ENCODE assay signal across 8 cellular contexts in genomic region chr6:106519460-106520394, GRCh38.
A peak's percentile ranks its signal among the peaks of the same experiment; 100 is the strongest.
DNase-seq lines count a peak whose midpoint lies in the region; ATAC-seq, FAIRE-seq and TF ChIP-seq lines count a peak whose summit lies in the region.

No MANE protein-coding gene starts in this region.

- peak; percentile 81 for DNase-seq in BJ (ENCODE audit: low read depth)
- DNase-seq in T1000 (lab: John Stamatoyannopoulos, UW) = peak; percentile 49
- DNase-seq in GM12878 (ENCODE audit: low read depth, low spot score) = peak; percentile 89
- peak; percentile 58 to 78 (median 59) for DNase-seq in mucosa of descending colon
- DNase-seq in thyroid gland = peak; percentile 61 to 73
- DNase-seq in frontal cortex (ENCODE audit: low spot score in 2 of 2) = no peak

- 2% methylated on average over 14 of the region's 14 CpGs for WGBS in GM12878 (ENCODE audit: insufficient coverage, insufficient replicate concordance, low lambda C conversion rate, missing lambda C conversion rate)
- 55 to 66% methylated on average over 12 to 14 of the region's 14 CpGs for WGBS in thyroid gland, 2 donors

- SMC1A ChIA-PET in GM12878 (lab: Charles Lee; ENCODE audit: uncharacterized antibody, unreplicated experiment) = interaction anchor here (0.6 to 9.0 kb wide), 12 partner anchors 8 to 1061 kb away, joined by 3 to 109 read pairs (median 3); no protein-coding TSS in a partner anchor

- FAIRE-seq in GM12878 (lab: Jason Lieb, UNC) (peak; percentile 94), frontal cortex (lab: Jason Lieb, UNC) (no peak)

- H3K4me1 ChIP-seq in GM12878 (ENCODE audit: control insufficient read depth, insufficient read depth, low read length) = no peaks in the 10 kb centered on the region
- peaks cover 19% of the 10 kb centered on the region for H3K4me1 ChIP-seq in mucosa of descending colon (ENCODE audit: low read depth)
- H3K4me1 ChIP-seq in thyroid gland = no peaks in the 10 kb centered on the region

- peak overlapping the region; percentile 69 for H3K4me2 ChIP-seq in GM12878 (ENCODE audit: control insufficient read depth, insufficient read depth)

- POLR2A ChIA-PET in BJ (lab: Charles Lee) = no interaction called here
- POLR2A ChIA-PET in GM12878 (lab: Charles Lee) = interaction anchor here (1.2 to 3.8 kb wide), 4 partner anchors 9 to 17 kb away, joined by 3 to 47 read pairs (median 4); no protein-coding TSS in a partner anchor

- H3K36me3 ChIP-seq in BJ (ENCODE audit: control insufficient read depth, insufficient read depth, low read length) = no peaks in the 10 kb centered on the region
- H3K36me3 ChIP-seq in GM12878 (ENCODE audit: control insufficient read depth in 2 of 2, insufficient read depth in 2 of 2, low read length in 1 of 2) = no peaks in the 10 kb centered on the region
- no peaks in the 10 kb centered on the region for H3K36me3 ChIP-seq in mucosa of descending colon (ENCODE audit: low read depth)
- H3K36me3 ChIP-seq in thyroid gland = no peaks in the 10 kb centered on the region

- CTCF ChIA-PET in BJ (lab: Yijun Ruan, JAX) (interaction anchor here (0.6 to 1.2 kb wide), 3 partner anchors 13 to 401 kb away, joined by 3 read pairs; no protein-coding TSS in a partner anchor), GM12878 (lab: Yijun Ruan, JAX) (interaction anchor here (0.8 to 4.8 kb wide), 5 partner anchors 8 to 75 kb away, joined by 3 to 51 read pairs (median 3); no protein-coding TSS in a partner anchor)

- H3K79me2 ChIP-seq in GM12878 (ENCODE audit: control insufficient read depth, insufficient read depth, low read length) = peaks cover 81% of the 10 kb centered on the region

- peak overlapping the region; percentile 19; the same call in 1 of the 2 replicates for H2AFZ ChIP-seq in GM12878 (ENCODE audit: control insufficient read depth, low read depth, low read length)

- intact Hi-C loops in GM12878 (cut with micrococcal nuclease; ENCODE audit: unreplicated experiment) = loop anchor here (1.0 to 5.0 kb wide), 5 partner anchors 7 to 1037 kb away; partner anchors contain the start of genes QRSL1 and RTN4IP1
- intact Hi-C loops in mucosa of descending colon (cut with DNase I, micrococcal nuclease) = no loop called here
- intact Hi-C loops in thyroid gland (cut with DNase I) = no loop called here

- H3K9me3 ChIP-seq in GM12878 (replicated peaks; ENCODE audit: control insufficient read depth, insufficient read depth, low read length) (no peaks in the 10 kb centered on the region), mucosa of descending colon (no peaks in the 10 kb centered on the region), thyroid gland (no peaks in the 10 kb centered on the region)

- no peaks in the 10 kb centered on the region for H4K20me1 ChIP-seq in GM12878 (ENCODE audit: control insufficient read depth, insufficient read depth)

- no peaks in the 10 kb centered on the region for H3K27me3 ChIP-seq in BJ (ENCODE audit: control insufficient read depth, insufficient read depth, low read length)
- no peaks in the 10 kb centered on the region for H3K27me3 ChIP-seq in GM12878 (replicated peaks in 1 of 2; ENCODE audit: control insufficient read depth in 2 of 2, insufficient read depth in 2 of 2, low read length in 1 of 2)
- H3K27me3 ChIP-seq in thyroid gland = no peaks in the 10 kb centered on the region

- peak; percentile 47 for ATAC-seq in GM19467 (IDR thresholded peaks at IDR 0.05; ENCODE audit: unreplicated experiment)
- peak; percentile 45 for ATAC-seq in HG03571 (IDR thresholded peaks at IDR 0.05; ENCODE audit: unreplicated experiment)
- peak; percentile 66 for ATAC-seq in GM12878
- ATAC-seq in mucosa of descending colon = peak; percentile 71

- peak; percentile 61 to 72 for TF ChIP-seq EP300 in GM12878 (IDR thresholded peaks at IDR 0.05; ENCODE audit: borderline replicate concordance in 1 of 2, control insufficient read depth in 1 of 2, low read depth in 2 of 2, low read length in 2 of 2)

- RAD21 ChIA-PET in GM12878 (lab: Charles Lee; ENCODE audit: unreplicated experiment) = interaction anchor here (0.9 to 7.9 kb wide), 5 partner anchors 7 to 1067 kb away, joined by 3 to 101 read pairs (median 3); no protein-coding TSS in a partner anchor

- TF ChIP-seq CTCF in BJ (IDR thresholded peaks at IDR 0.05; ENCODE audit: insufficient read depth, low read depth, low read length) (no peak), GM12878 (IDR thresholded peaks at IDR 0.05 in 2 of 3, conservative IDR thresholded peaks at IDR 0.05 in 1 of 3; ENCODE audit: control insufficient read depth in 2 of 3, extremely low read depth in 1 of 3, insufficient read depth in 1 of 3, low read depth in 3 of 3, low read length in 3 of 3) (no peak), mucosa of descending colon (IDR thresholded peaks at IDR 0.05) (no peak), thyroid gland (IDR thresholded peaks at IDR 0.05) (no peak)

- no peak for TF ChIP-seq RAD21 in GM12878 (IDR thresholded peaks at IDR 0.05; ENCODE audit: insufficient read depth, low read depth, low read length)

- H3K27ac ChIP-seq in GM12878 (ENCODE audit: control insufficient read depth, insufficient read depth) (peak overlapping the region; percentile 93), thyroid gland (peak overlapping the region in 2 of 3 donors; percentile 22 to 41)

- peak; percentile 78 for TF ChIP-seq POLR2A in GM12878 (IDR thresholded peaks at IDR 0.05; ENCODE audit: low read depth, low read length)
- TF ChIP-seq POLR2A in thyroid gland (IDR thresholded peaks at IDR 0.05) = peak in 1 of 2 donors; percentile 27

- H3K9ac ChIP-seq in GM12878 (ENCODE audit: control insufficient read depth, insufficient read depth, low read length) = peak overlapping the region; percentile 93

- in situ Hi-C loops in GM12878 (cut with MboI) = loop anchor here (25.0 kb wide), 1 partner anchor 1057 kb away; no protein-coding TSS in a partner anchor

- H3K4me3 ChIP-seq in BJ (ENCODE audit: low read depth, low read length) = no peak overlapping the region
- peak overlapping the region; percentile 73 for H3K4me3 ChIP-seq in GM12878
- no peak overlapping the region for H3K4me3 ChIP-seq in mucosa of descending colon
- H3K4me3 ChIP-seq in thyroid gland (replicated peaks in 1 of 3) = no peak overlapping the region

- BruUV-seq in GM12878 (replicated peaks; lab: Mats Ljungman, UMichigan) = no TSS peak

TF ChIP-seq in GM12878, 131 proteins besides CTCF, POLR2A, EP300 and RAD21 (continues in another document):
- TF ChIP-seq ASH2L (IDR thresholded peaks at IDR 0.05; ENCODE audit: borderline replicate concordance, low read depth) (no peak), USF1 (IDR thresholded peaks at IDR 0.05; ENCODE audit: borderline replicate concordance, extremely low read length, insufficient read depth, low read depth, low read length) (no peak), ZSCAN29 (IDR thresholded peaks at IDR 0.05) (no peak), SPI1 (IDR thresholded peaks at IDR 0.05; ENCODE audit: borderline replicate concordance, insufficient read depth, low read depth, low read length) (peak; percentile 72; the same call in 1 of the 2 replicates), NR2F1 (conservative IDR thresholded peaks at IDR 0.05) (no peak), TCF7 (IDR thresholded peaks at IDR 0.05; ENCODE audit: borderline replicate concordance) (no peak), TARDBP (IDR thresholded peaks at IDR 0.05; ENCODE audit: borderline replicate concordance) (0 out of 2 replicates have a peak, but pooled peaks have one; percentile 52), PAX8 (IDR thresholded peaks at IDR 0.05) (no peak), LARP7 (IDR thresholded peaks at IDR 0.05) (no peak), SMAD1 (IDR thresholded peaks at IDR 0.05; ENCODE audit: low read depth, partially characterized antibody) (peak; percentile 14), MEF2B (IDR thresholded peaks at IDR 0.05; ENCODE audit: partially characterized antibody, poor library complexity, severe bottlenecking) (peak; percentile 96), SMC3 (IDR thresholded peaks at IDR 0.05; ENCODE audit: borderline replicate concordance, low read length) (no peak; the same call in 1 of the 2 replicates), RCOR1 (conservative IDR thresholded peaks at IDR 0.05; ENCODE audit: low read depth, low read length) (no peak), GATAD2B (conservative IDR thresholded peaks at IDR 0.05; ENCODE audit: low read depth) (peak; percentile 91), MYC (IDR thresholded peaks at IDR 0.05; ENCODE audit: insufficient read depth, insufficient read length, insufficient replicate concordance, low read length, severe bottlenecking) (no peak), SP1 (IDR thresholded peaks at IDR 0.05; ENCODE audit: low read depth, low read length) (peak; percentile 46), SIN3A (IDR thresholded peaks at IDR 0.05; ENCODE audit: low read depth, low read length) (peak; percentile 74), ZNF24 (IDR thresholded peaks at IDR 0.05) (no peak), IRF5 (IDR thresholded peaks at IDR 0.05; ENCODE audit: borderline replicate concordance) (no peak)
- TF ChIP-seq, protein P1, sequence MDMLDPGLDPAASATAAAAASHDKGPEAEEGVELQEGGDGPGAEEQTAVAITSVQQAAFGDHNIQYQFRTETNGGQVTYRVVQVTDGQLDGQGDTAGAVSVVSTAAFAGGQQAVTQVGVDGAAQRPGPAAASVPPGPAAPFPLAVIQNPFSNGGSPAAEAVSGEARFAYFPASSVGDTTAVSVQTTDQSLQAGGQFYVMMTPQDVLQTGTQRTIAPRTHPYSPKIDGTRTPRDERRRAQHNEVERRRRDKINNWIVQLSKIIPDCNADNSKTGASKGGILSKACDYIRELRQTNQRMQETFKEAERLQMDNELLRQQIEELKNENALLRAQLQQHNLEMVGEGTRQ (IDR thresholded peaks at IDR 0.05; ENCODE audit: borderline replicate concordance, low read depth, low read length) = no peak

Comparison
In these comparisons a context has a peak if more than half of its experiments do, and no peak if none do; other contexts are left out.
1. DNase-seq: peak in BJ (single experiment), T1000 (single experiment), GM12878 (single experiment), mucosa of descending colon (3 of 3) and thyroid gland (2 of 2); none in frontal cortex (0 of 2).
2. Peak in every context shown above with its lines, with median percentiles within 50 percentile points of each other: ATAC-seq.